1 cellular context compared by ENCODE assay signal in the genomic region with DNA sequence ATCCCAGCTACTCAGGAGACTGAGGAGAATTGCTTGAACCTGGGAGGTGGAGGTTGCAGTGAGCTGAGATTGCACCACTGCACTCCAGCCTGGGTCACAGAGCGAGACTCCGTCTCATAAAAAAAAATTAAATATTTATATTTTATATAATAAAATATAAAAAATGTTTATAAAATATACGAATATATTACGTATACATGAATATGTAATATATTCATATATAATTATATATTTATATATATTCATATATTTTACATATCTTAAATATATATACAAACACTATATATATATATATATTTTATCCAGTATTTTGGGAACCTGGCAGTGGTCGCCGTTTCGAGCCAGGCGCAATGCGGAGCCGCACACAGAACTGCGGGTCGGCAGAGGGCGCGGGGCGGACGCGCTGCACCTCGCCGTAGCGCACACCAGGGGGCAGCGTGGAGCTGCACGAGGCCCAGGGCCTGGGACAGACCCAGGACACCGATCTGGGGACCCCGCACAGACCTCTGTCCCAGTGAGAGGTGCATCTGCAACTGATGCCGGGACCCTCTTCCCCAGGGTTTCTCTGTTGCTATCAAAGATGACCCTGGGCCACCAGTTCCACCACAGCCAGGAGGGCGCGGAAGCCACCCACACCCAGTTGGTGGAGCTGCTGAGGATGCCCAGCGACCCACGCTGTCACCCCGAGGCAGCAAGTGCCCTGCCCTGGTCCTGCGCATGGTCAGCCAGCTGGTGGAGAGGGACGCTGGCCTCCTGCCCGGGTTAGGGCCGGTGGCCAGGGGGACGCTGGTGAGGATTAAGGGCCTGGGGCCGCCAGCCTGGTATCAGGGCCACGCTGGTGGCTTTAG.
TF ChIP-seq lines count a peak whose summit lies in the region.

No MANE protein-coding gene starts in this region.

TF ChIP-seq in GM12878, 131 proteins besides CTCF, POLR2A, EP300 and RAD21 (continued from another document):
- TF ChIP-seq, protein P1, sequence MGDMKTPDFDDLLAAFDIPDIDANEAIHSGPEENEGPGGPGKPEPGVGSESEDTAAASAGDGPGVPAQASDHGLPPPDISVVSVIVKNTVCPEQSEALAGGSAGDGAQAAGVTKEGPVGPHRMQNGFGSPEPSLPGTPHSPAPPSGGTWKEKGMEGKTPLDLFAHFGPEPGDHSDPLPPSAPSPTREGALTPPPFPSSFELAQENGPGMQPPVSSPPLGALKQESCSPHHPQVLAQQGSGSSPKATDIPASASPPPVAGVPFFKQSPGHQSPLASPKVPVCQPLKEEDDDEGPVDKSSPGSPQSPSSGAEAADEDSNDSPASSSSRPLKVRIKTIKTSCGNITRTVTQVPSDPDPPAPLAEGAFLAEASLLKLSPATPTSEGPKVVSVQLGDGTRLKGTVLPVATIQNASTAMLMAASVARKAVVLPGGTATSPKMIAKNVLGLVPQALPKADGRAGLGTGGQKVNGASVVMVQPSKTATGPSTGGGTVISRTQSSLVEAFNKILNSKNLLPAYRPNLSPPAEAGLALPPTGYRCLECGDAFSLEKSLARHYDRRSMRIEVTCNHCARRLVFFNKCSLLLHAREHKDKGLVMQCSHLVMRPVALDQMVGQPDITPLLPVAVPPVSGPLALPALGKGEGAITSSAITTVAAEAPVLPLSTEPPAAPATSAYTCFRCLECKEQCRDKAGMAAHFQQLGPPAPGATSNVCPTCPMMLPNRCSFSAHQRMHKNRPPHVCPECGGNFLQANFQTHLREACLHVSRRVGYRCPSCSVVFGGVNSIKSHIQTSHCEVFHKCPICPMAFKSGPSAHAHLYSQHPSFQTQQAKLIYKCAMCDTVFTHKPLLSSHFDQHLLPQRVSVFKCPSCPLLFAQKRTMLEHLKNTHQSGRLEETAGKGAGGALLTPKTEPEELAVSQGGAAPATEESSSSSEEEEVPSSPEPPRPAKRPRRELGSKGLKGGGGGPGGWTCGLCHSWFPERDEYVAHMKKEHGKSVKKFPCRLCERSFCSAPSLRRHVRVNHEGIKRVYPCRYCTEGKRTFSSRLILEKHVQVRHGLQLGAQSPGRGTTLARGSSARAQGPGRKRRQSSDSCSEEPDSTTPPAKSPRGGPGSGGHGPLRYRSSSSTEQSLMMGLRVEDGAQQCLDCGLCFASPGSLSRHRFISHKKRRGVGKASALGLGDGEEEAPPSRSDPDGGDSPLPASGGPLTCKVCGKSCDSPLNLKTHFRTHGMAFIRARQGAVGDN (IDR thresholded peaks at IDR 0.05), result no peak
